13 cellular contexts compared by ENCODE assay signal in the genomic region with DNA sequence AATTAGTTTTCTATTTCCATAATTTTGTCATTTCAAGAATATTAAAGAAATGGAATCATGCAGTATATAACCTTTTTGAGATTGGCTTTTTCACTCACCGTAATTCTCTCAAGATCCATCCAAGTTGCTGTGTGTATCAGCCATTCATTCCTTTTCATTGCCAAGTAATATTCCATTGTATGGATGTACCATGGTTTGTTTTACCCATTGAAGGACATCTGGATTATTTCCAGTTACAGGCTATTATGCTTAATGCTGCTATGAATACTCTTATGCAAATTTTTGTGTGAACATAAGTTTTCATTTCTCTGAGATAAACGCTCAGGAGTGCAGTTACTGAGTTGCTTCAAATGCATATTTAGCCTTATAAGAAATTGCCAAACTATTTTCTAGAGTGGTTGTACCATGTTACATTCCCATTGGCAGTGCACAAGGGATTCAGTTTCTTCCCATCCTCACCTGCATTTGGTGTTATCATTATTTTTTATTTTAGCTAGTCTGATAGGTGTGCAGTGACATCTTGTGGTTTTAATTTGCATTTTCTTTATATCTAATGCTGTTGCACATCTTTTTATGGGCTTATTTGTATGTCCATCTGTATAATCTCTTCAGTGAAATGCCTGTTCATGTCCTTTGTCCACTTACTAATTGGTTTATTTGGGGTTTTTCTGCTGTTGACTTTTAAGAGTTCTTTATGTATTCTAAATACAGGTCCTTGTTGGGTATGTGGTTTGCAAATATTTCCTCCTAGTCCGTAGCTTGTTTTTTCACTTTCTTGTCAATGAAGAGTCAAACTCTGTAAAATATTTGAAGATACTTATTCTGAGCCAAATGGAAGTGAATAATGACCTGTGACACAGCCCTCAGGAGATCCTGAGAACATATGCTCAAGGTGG. TPM values are rescaled to one million over a fixed set of nuclear protein-coding genes. Genes with fewer than 3 reads are reported as not detected.
DNase-seq lines count a peak whose midpoint lies in the region; ATAC-seq and TF ChIP-seq lines count a peak whose summit lies in the region.
"Had no signal": no experiment of that assay in that cellular context is flagged by ENCODE, and none has a peak within 500 bp of the region (broad histone marks: within the 10 kb centered on the region; RNA-seq: fewer than 3 reads in every experiment).

No MANE protein-coding gene starts in this region.

- intact Hi-C loops in posterior cingulate gyrus (cut with DNase I) = no loop called here

- H3K27me3 ChIP-seq in Peyer's patch = no peaks in the 10 kb centered on the region

- TF ChIP-seq POLR2A in Peyer's patch (IDR thresholded peaks at IDR 0.05) = no peak

- no peaks in the 10 kb centered on the region for H3K36me3 ChIP-seq in Peyer's patch

- H3K4me1 ChIP-seq in Peyer's patch = no peaks in the 10 kb centered on the region
- H3K4me1 ChIP-seq: parathyroid adenoma had no signal

- no peak for ATAC-seq in activated CD4-positive, CD25-positive, alpha-beta regulatory T cell treated with anti-CD3 and anti-CD28 coated beads, Interleukin-2, amount 50 U/mL, for 24 hours
- ATAC-seq in GM18909 (IDR thresholded peaks at IDR 0.05; ENCODE audit: poor library complexity, unreplicated experiment) (no peak), HG03520 (IDR thresholded peaks at IDR 0.05; ENCODE audit: unreplicated experiment) (no peak)
- ATAC-seq: GM23338 had no signal

- H3K9me3 ChIP-seq in Peyer's patch = no peaks in the 10 kb centered on the region

- DNase-seq in A172 (ENCODE audit: low spot score) = peak; percentile 38
- peak; percentile 29 for DNase-seq in HCEC 1CT
- no peak for DNase-seq in Peyer's patch
- DNase-seq in fibroblast of the aortic adventitia (ENCODE audit: low read depth) = peak; percentile 36
- no peak for DNase-seq in posterior cingulate gyrus
- DNase-seq: activated CD4-positive, CD25-positive, alpha-beta regulatory T cell; activated gamma-delta T cell treated with Interleukin-2 at 50 U/mL for 16 hours; islet precursor cell had no signal

- no peak overlapping the region for H3K27ac ChIP-seq in Peyer's patch
- H3K27ac ChIP-seq: parathyroid adenoma had no signal

- TF ChIP-seq CTCF in Peyer's patch (IDR thresholded peaks at IDR 0.05) (peak in 4 of 6 experiments; percentile 26 to 87 (median 78)), fibroblast of the aortic adventitia (IDR thresholded peaks at IDR 0.05; ENCODE audit: insufficient read depth, low read length) (peak; percentile 21)

- H3K4me3 ChIP-seq in Peyer's patch (no peak overlapping the region), fibroblast of the aortic adventitia (ENCODE audit: low read depth, low read length) (no peak overlapping the region)
- H3K4me3 ChIP-seq: GM23338 had no signal

RNA-seq across cellular contexts. Expression of a gene that starts 32.7 kb away (rescaled TPM):
- total RNA-seq in A172 (2014; rRNA removed; shearing (Covaris generic)) = 12.9 and 17.4 TPM in 2 replicates
- total RNA-seq in Peyer's patch (10 to 100 TPM in 3 of 4 donors, 1 to 10 TPM in 1; 7.0 to 47.9 (median 15.0) TPM), fibroblast of the aortic adventitia (ENCODE audit: low replicate concordance) (64.3 and 105 TPM in 2 replicates)

Comparison
In these comparisons a context has a peak if more than half of its experiments do, and no peak if none do; other contexts are left out.
1. DNase-seq: peak in A172 (single experiment), HCEC 1CT (single experiment) and fibroblast of the aortic adventitia (single experiment); none in Peyer's patch (0 of 3) and posterior cingulate gyrus (0 of 10).